In genomic region chr1:159800177-159800935, GRCh38 we compare ENCODE assay signal across 14 cellular contexts. TPM values are rescaled to one million over a fixed set of nuclear protein-coding genes. Genes with fewer than 3 reads are reported as not detected.
A peak's percentile ranks its signal among the peaks of the same experiment; 100 is the strongest.
DNase-seq lines count a peak whose midpoint lies in the region; ATAC-seq and TF ChIP-seq lines count a peak whose summit lies in the region.
"Had no signal": no experiment of that assay in that cellular context is flagged by ENCODE, and none has a peak within 500 bp of the region (broad histone marks: within the 10 kb centered on the region; RNA-seq: fewer than 3 reads in every experiment).

No MANE protein-coding gene starts in this region.

- H3K27ac Mint-ChIP-seq in HFFc6, result peak overlapping the region; percentile 14; the same call in 1 of the 2 replicates
- peak overlapping the region; percentile 66 to 79 for H3K27ac Mint-ChIP-seq in T-cell

- H3K4me1 ChIP-seq in mucosa of descending colon (ENCODE audit: low read depth), result no peaks in the 10 kb centered on the region

- CTCF ChIA-PET in T-cell (lab: Charles Lee), result interaction anchor here (0.9 to 5.4 kb wide), 7 partner anchors 13 to 207 kb away, joined by 3 to 75 read pairs (median 6); partner anchors contain the start of gene DUSP23 (in 1 of the 2)

- H3K4me3 Mint-ChIP-seq in HFFc6 (no peak overlapping the region), T-cell (peak overlapping the region; percentile 57 to 65 (median 62))

- H3K9me3 ChIP-seq in mucosa of descending colon, result no peaks in the 10 kb centered on the region
- H3K9me3 ChIP-seq: body of pancreas, SK-N-SH had no signal

- intact Hi-C loops in mucosa of descending colon (cut with DNase I, micrococcal nuclease), result no loop called here

- H3K36me3 Mint-ChIP-seq in HFFc6 (ENCODE audit: low read depth), result no peaks in the 10 kb centered on the region
- no peaks in the 10 kb centered on the region for H3K36me3 Mint-ChIP-seq in T-cell

- DNase-seq in ELR (ENCODE audit: low read depth), result peak; percentile 58
- DNase-seq in HFFc6, result no peak
- DNase-seq in T-cell, result peak in 30 of 34 experiments; percentile 10 to 49 (median 26)
- no peak for DNase-seq in mucosa of descending colon
- DNase-seq in medulla oblongata (ENCODE audit: extremely low spot score), result no peak
- DNase-seq: body of pancreas; DMS 273 treated with DMSO at 0.1 percent for 48 hours; GOT3; SK-N-SH; stimulated activated naive CD4-positive, alpha-beta T cell treated with Interleukin-2 at 50 U/mL for 16 hours had no signal

- no peaks in the 10 kb centered on the region for H3K9me3 Mint-ChIP-seq in HFFc6
- H3K9me3 Mint-ChIP-seq in T-cell, result no peaks in the 10 kb centered on the region

- H3K4me3 ChIP-seq in mucosa of descending colon, result no peak overlapping the region
- H3K4me3 ChIP-seq: body of pancreas had no signal

- H3K27me3 Mint-ChIP-seq in HFFc6 (ENCODE audit: insufficient read depth), result no peaks in the 10 kb centered on the region; the same call in 1 of the 2 replicates
- peaks cover 0 to 7% of the 10 kb centered on the region in 2 donors for H3K27me3 Mint-ChIP-seq in T-cell

- peaks cover 56% of the 10 kb centered on the region for H3K4me1 Mint-ChIP-seq in HFFc6 (ENCODE audit: low read depth)
- H3K4me1 Mint-ChIP-seq in T-cell, result peaks cover 24 to 50% (median 34%) of the 10 kb centered on the region in 3 donors

- POLR2A ChIA-PET in T-cell (lab: Charles Lee), result no interaction called here

- TF ChIP-seq CTCF in HFFc6 (IDR thresholded peaks at IDR 0.05) (no peak), mucosa of descending colon (IDR thresholded peaks at IDR 0.05) (no peak)

- ATAC-seq in T-cell (replicated peaks in 1 of 4), result peak; percentile 50 to 78 (median 64)
- peak; percentile 23 for ATAC-seq in mucosa of descending colon
- no peak for ATAC-seq in GM21786 (IDR thresholded peaks at IDR 0.05; ENCODE audit: unreplicated experiment)
- no peak for ATAC-seq in GM18519 (IDR thresholded peaks at IDR 0.05; ENCODE audit: low FRiP score, unreplicated experiment)
- ATAC-seq in GM18502 (IDR thresholded peaks at IDR 0.05; ENCODE audit: poor library complexity, unreplicated experiment), result no peak
- ATAC-seq: body of pancreas had no signal

- no peaks in the 10 kb centered on the region for H3K36me3 ChIP-seq in mucosa of descending colon (ENCODE audit: low read depth)

RNA-seq across cellular contexts. Expression of gene FCRL6, which starts 1.8 kb away (rescaled TPM):
- not detected for total RNA-seq in HFFc6 (2021; fragmentation: NEBNext Ultra II Directional; extraction: Animal tissue kit (Norgen Biotek cat#: 25700))
- 10 to 100 TPM in 2 of 5 donors, 1 to 10 TPM in 3; 1.2 to 43.3 (median 5.8) TPM for total RNA-seq in T-cell
- under 1 TPM; 0.38 to 0.82 (median 0.41) TPM for total RNA-seq in mucosa of descending colon
- total RNA-seq: LHCN-M2 had no signal

RNA-seq across cellular contexts. Expression of gene DUSP23, which starts 19.6 kb away (rescaled TPM):
- total RNA-seq in HFFc6 (2021; fragmentation: NEBNext Ultra II Directional; extraction: Animal tissue kit (Norgen Biotek cat#: 25700)), result 10 to 100 TPM; 23.3 to 26.3 (median 23.5) TPM
- total RNA-seq in T-cell (10 to 100 TPM in 4 of 5 donors, 1 to 10 TPM in 1; 8.8 to 17.1 (median 14.3) TPM), mucosa of descending colon (10 to 100 TPM; 33.6 to 58.5 (median 48.8) TPM)

RNA-seq across cellular contexts. Expression of gene SLAMF8, which starts 26.3 kb away (rescaled TPM):
- under 1 TPM; 0.09 to 0.99 (median 0.40) TPM for total RNA-seq in HFFc6 (2021; fragmentation: NEBNext Ultra II Directional; extraction: Animal tissue kit (Norgen Biotek cat#: 25700))
- total RNA-seq in T-cell, result 1 to 10 TPM in 1 of 5 donors, under 1 TPM in 3, not detected in 1; 0.41 to 1.0 (median 0.69) TPM
- total RNA-seq in mucosa of descending colon, result 1 to 10 TPM; 1.7 to 8.7 (median 5.9) TPM
- total RNA-seq: LHCN-M2 had no signal

Comparison
In these comparisons a context has a peak if more than half of its experiments do, and no peak if none do; other contexts are left out.
1. DNase-seq: peak in ELR (single experiment) and T-cell (30 of 34); none in HFFc6 (single experiment), mucosa of descending colon (0 of 3) and medulla oblongata (single experiment).
2. ATAC-seq: peak in T-cell (4 of 4) and mucosa of descending colon (single experiment); none in GM21786 (single experiment), GM18519 (single experiment) and GM18502 (single experiment).